10 cellular contexts compared by ENCODE assay signal in genomic region chr3:192825657-192826200, GRCh38.
DNase-seq lines count a peak whose midpoint lies in the region; ATAC-seq and TF ChIP-seq lines count a peak whose summit lies in the region.
"Had no signal": no experiment of that assay in that cellular context is flagged by ENCODE, and none has a peak within 500 bp of the region (broad histone marks: within the 10 kb centered on the region; RNA-seq: fewer than 3 reads in every experiment).

No MANE protein-coding gene starts in this region.

- H4K20me1 ChIP-seq in Loucy (ENCODE audit: insufficient read depth, low read length, poor library complexity, severe bottlenecking): no peaks in the 10 kb centered on the region

- no peaks in the 10 kb centered on the region for H3K9me3 ChIP-seq in Loucy (ENCODE audit: insufficient read depth, low read depth, low read length)

- no peak overlapping the region for H2AFZ ChIP-seq in Loucy (ENCODE audit: low read length)

- H3K27me3 Mint-ChIP-seq in memory B cell (no peaks in the 10 kb centered on the region), endothelial cell (ENCODE audit: unreplicated experiment) (peaks cover 2% of the 10 kb centered on the region)
- H3K27me3 Mint-ChIP-seq: stimulated activated naive CD8-positive, alpha-beta T cell treated with anti-CD3 and anti-CD28 coated beads, Interleukin-15, Interleukin-2, amounts not matched to agents 100 ng/mL and 50 ng/mL, for 24 hours had no signal

- H3K4me3 Mint-ChIP-seq in memory B cell: no peak overlapping the region
- no peak overlapping the region for H3K4me3 Mint-ChIP-seq in endothelial cell (ENCODE audit: unreplicated experiment)
- H3K4me3 Mint-ChIP-seq: stimulated activated naive CD8-positive, alpha-beta T cell treated with anti-CD3 and anti-CD28 coated beads, Interleukin-15, Interleukin-2, amounts not matched to agents 100 ng/mL and 50 ng/mL, for 24 hours had no signal

- H3K27ac Mint-ChIP-seq in memory B cell (no peak overlapping the region), endothelial cell (ENCODE audit: unreplicated experiment) (no peak overlapping the region)
- H3K27ac Mint-ChIP-seq: stimulated activated naive CD8-positive, alpha-beta T cell treated with anti-CD3 and anti-CD28 coated beads, Interleukin-15, Interleukin-2, amounts not matched to agents 100 ng/mL and 50 ng/mL, for 24 hours had no signal

- H3K36me3 Mint-ChIP-seq in memory B cell (no peaks in the 10 kb centered on the region), endothelial cell (ENCODE audit: low read depth, unreplicated experiment) (no peaks in the 10 kb centered on the region)

- H3K79me2 ChIP-seq in Loucy (ENCODE audit: insufficient read depth, low read length): no peaks in the 10 kb centered on the region

- DNase-seq in SHP77 (lab: John Stamatoyannopoulos, UW) (peak; percentile 30 to 39), memory B cell (ENCODE audit: low spot score in 2 of 2) (no peak), endothelial cell (ENCODE audit: low spot score) (no peak), islet precursor cell (no peak), UCSD-AML1 (lab: John Stamatoyannopoulos, UW; ENCODE audit: unreplicated experiment) (no peak)
- DNase-seq: activated CD4-positive, CD25-positive, alpha-beta regulatory T cell had no signal

- no peaks in the 10 kb centered on the region for H3F3A ChIP-seq in Loucy (ENCODE audit: low read depth)

- H3K4me1 Mint-ChIP-seq in memory B cell: no peaks in the 10 kb centered on the region
- H3K4me1 Mint-ChIP-seq in endothelial cell (ENCODE audit: unreplicated experiment): no peaks in the 10 kb centered on the region

- H3K9me3 Mint-ChIP-seq in memory B cell (no peaks in the 10 kb centered on the region), endothelial cell (ENCODE audit: unreplicated experiment) (no peaks in the 10 kb centered on the region)

- no peaks in the 10 kb centered on the region for H3K9me2 ChIP-seq in Loucy (replicated peaks; ENCODE audit: low read depth, low read length)

- H3K27me3 ChIP-seq in Loucy (ENCODE audit: insufficient read depth, low read length, poor library complexity, severe bottlenecking): no peaks in the 10 kb centered on the region

- TF ChIP-seq CTCF in Loucy (conservative IDR thresholded peaks at IDR 0.05; ENCODE audit: low read length): peak; percentile 13; the same call in 1 of the 2 replicates
- TF ChIP-seq CTCF in endothelial cell (IDR thresholded peaks at IDR 0.05; ENCODE audit: unreplicated experiment): no peak

- no peak overlapping the region for H3K4me3 ChIP-seq in Loucy (ENCODE audit: low read length, poor library complexity, severe bottlenecking)

- H3K4me2 ChIP-seq in Loucy (ENCODE audit: low read depth, low read length, poor library complexity, severe bottlenecking): no peak overlapping the region

- ATAC-seq in GM18861 (IDR thresholded peaks at IDR 0.05; ENCODE audit: unreplicated experiment) (peak; percentile 59), memory B cell (ENCODE audit: low read depth) (peak; percentile 56), HG03460 (IDR thresholded peaks at IDR 0.05; ENCODE audit: unreplicated experiment) (no peak)

- no peaks in the 10 kb centered on the region for H3K4me1 ChIP-seq in Loucy (ENCODE audit: insufficient read depth, low read length, poor library complexity, severe bottlenecking)

- H3K36me3 ChIP-seq in Loucy (ENCODE audit: insufficient read depth, low read length): no peaks in the 10 kb centered on the region

- H3K9ac ChIP-seq in Loucy (ENCODE audit: low read depth, low read length, poor library complexity, severe bottlenecking): no peak overlapping the region

Comparison
In these comparisons a context has a peak if more than half of its experiments do, and no peak if none do; other contexts are left out.
1. DNase-seq: peak in SHP77 (2 of 2); none in memory B cell (0 of 2), endothelial cell (single experiment), islet precursor cell (single experiment) and UCSD-AML1 (single experiment).